In the genomic region with DNA sequence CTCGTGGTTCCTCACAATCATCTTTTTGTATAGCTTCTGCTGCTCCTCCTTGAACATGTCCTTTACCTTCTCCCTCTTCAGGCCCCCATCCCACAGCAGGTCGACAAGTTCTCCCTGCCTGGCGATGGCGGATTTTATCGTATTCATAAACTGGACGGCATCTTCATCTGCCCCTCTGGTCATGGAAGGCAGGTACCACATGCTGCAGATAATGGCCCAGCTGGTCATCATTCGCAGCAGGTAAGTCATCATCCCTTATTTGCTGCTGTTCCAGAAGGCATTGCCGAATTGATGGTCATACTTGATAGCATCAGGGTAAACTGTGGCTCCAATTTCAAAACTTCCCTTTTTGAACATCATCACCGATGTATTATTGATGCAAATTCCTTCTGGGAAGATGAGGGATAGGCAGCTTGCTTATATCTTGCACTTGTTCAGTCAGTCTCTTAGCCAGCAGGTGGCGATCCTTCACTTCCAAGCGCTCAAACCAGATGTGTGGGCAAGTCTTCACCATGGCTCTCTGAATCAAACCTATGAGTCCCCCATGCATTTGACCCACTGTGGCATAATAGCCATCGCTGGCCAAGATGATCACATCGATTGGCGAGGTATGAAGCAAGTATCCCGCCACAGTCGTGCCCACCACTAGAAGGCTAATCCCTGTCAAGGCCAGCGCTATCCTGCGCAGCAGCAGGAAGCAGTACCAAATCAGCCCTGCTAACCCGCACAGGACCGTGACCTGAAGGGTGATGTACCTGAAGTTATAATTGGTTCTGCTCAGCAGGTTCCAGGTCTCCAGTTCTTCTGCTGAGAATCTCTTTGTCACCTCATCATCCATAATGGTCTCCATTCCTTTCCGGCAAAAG, we compare ENCODE assay signal across 12 cellular contexts.
DNase-seq lines count a peak whose midpoint lies in the region; ATAC-seq, FAIRE-seq and TF ChIP-seq lines count a peak whose summit lies in the region.
"Had no signal": no experiment of that assay in that cellular context is flagged by ENCODE, and none has a peak within 500 bp of the region (broad histone marks: within the 10 kb centered on the region; RNA-seq: fewer than 3 reads in every experiment).

No MANE protein-coding gene starts in this region.

- TF ChIP-seq EP300 in HepG2 (IDR thresholded peaks at IDR 0.05; ENCODE audit: low read depth in 2 of 2, low read length in 2 of 2): no peak
- TF ChIP-seq EP300 in HepG2 (CRISPR knock-in tag; IDR thresholded peaks at IDR 0.05; ENCODE audit: borderline replicate concordance): no peak
- TF ChIP-seq EP300 in sigmoid colon (IDR thresholded peaks at IDR 0.05): no peak

- H3K27me3 Mint-ChIP-seq in CD14-positive monocyte (ENCODE audit: low read depth in 3 of 3): peaks cover 0 to 7% (median 0%) of the 10 kb centered on the region in 3 donors
- H3K27me3 Mint-ChIP-seq: IgD-negative memory B cell had no signal

- no peak overlapping the region for H3K4me2 ChIP-seq in SU-DHL-6 (ENCODE audit: low read depth, low read length, poor library complexity, severe bottlenecking)
- no peak overlapping the region for H3K4me2 ChIP-seq in HepG2 (ENCODE audit: low read depth, low read length)

- no peak overlapping the region for H3K4me3 ChIP-seq in SU-DHL-6 (ENCODE audit: insufficient read depth, low read length, poor library complexity, severe bottlenecking)
- no peak overlapping the region for H3K4me3 ChIP-seq in HepG2 (replicated peaks in 1 of 3; ENCODE audit: insufficient read depth in 1 of 3, low read depth in 2 of 3, low read length in 3 of 3)
- H3K4me3 ChIP-seq in sigmoid colon: no peak overlapping the region
- H3K4me3 ChIP-seq: body of pancreas had no signal

- no peaks in the 10 kb centered on the region for H4K20me1 ChIP-seq in SU-DHL-6 (ENCODE audit: low read depth, low read length)
- no peaks in the 10 kb centered on the region for H4K20me1 ChIP-seq in HepG2 (ENCODE audit: insufficient read depth, low read length)

- BruUV-seq in HepG2 (replicated peaks; lab: Mats Ljungman, UMichigan): no TSS peak

- CTCF ChIA-PET in HepG2 (lab: Yijun Ruan, JAX; ENCODE audit: low intra/inter-chr PET ratio, low total read pairs): interaction anchor here (1.1 kb wide), 1 partner anchor 106 kb away, joined by 3 read pairs; no protein-coding TSS in a partner anchor

- H3F3A ChIP-seq in SU-DHL-6 (ENCODE audit: insufficient read depth): no peaks in the 10 kb centered on the region

- no peaks in the 10 kb centered on the region for H3K9me3 ChIP-seq in SU-DHL-6 (ENCODE audit: insufficient read depth, low read length)
- peaks cover 67% of the 10 kb centered on the region for H3K9me3 ChIP-seq in HepG2 (ENCODE audit: low read length)
- H3K9me3 ChIP-seq in sigmoid colon: no peaks in the 10 kb centered on the region
- H3K9me3 ChIP-seq: body of pancreas had no signal

- H3K4me1 ChIP-seq in HepG2 (ENCODE audit: insufficient read depth, low read length) (no peaks in the 10 kb centered on the region), sigmoid colon (no peaks in the 10 kb centered on the region)
- H3K4me1 ChIP-seq: body of pancreas had no signal

- H3K9me2 ChIP-seq in SU-DHL-6 (replicated peaks; ENCODE audit: insufficient read depth, low read length): no peaks in the 10 kb centered on the region

- FAIRE-seq in HepG2 (lab: Jason Lieb, UNC): peak; percentile 67

- intact Hi-C loops in HepG2 (cut with micrococcal nuclease; ENCODE audit: unreplicated experiment): loop anchor here (1.0 kb wide), 1 partner anchor 107 kb away; no protein-coding TSS in a partner anchor
- intact Hi-C loops in CD14-positive monocyte (cut with micrococcal nuclease): no loop called here
- intact Hi-C loops in sigmoid colon (cut with DNase I): no loop called here

- POLR2A ChIA-PET in HepG2 (lab: Yijun Ruan, JAX): no interaction called here

- H3K79me2 ChIP-seq in SU-DHL-6 (ENCODE audit: insufficient read depth, low read length) (no peaks in the 10 kb centered on the region), HepG2 (ENCODE audit: insufficient read depth, low read length) (no peaks in the 10 kb centered on the region)

- no peak overlapping the region for H2AFZ ChIP-seq in SU-DHL-6 (ENCODE audit: low read depth, low read length, severe bottlenecking)
- no peak overlapping the region for H2AFZ ChIP-seq in HepG2 (ENCODE audit: low read length)

- no peak overlapping the region for H3K4me3 Mint-ChIP-seq in CD14-positive monocyte
- H3K4me3 Mint-ChIP-seq: IgD-negative memory B cell had no signal

- no peaks in the 10 kb centered on the region for H3K4me1 Mint-ChIP-seq in CD14-positive monocyte
- H3K4me1 Mint-ChIP-seq: IgD-negative memory B cell had no signal

- TF ChIP-seq CTCF in LNCAP (IDR thresholded peaks at IDR 0.05) (peak; percentile 84), SU-DHL-6 (IDR thresholded peaks at IDR 0.05; ENCODE audit: insufficient read depth, low read length, poor library complexity, severe bottlenecking) (peak; percentile 18), HepG2 (CRISPR knock-in tag; IDR thresholded peaks at IDR 0.05) (peak; percentile 75), CD14-positive monocyte (IDR thresholded peaks at IDR 0.05) (no peak), sigmoid colon (IDR thresholded peaks at IDR 0.05) (no peak)

- H3K9ac ChIP-seq in SU-DHL-6 (ENCODE audit: low read length): no peak overlapping the region
- no peak overlapping the region for H3K9ac ChIP-seq in HepG2 (ENCODE audit: insufficient read depth, low read depth, low read length)

- H3K36me3 Mint-ChIP-seq in CD14-positive monocyte: no peaks in the 10 kb centered on the region
- H3K36me3 Mint-ChIP-seq: IgD-negative memory B cell had no signal

- in situ Hi-C loops in HepG2 (cut with HindIII; ENCODE audit: extremely low pct_ligation_motif_present, low pct_unique_long_range_greater_than_20kb): no loop called here

- WGBS in HepG2 (ENCODE audit: low lambda C conversion rate): 27% methylated on average over 21 of the region's 21 CpGs
- 83 to 85% methylated on average over 21 of the region's 21 CpGs for WGBS in sigmoid colon, 2 donors

- no peak for TF ChIP-seq POLR2A in HepG2 (IDR thresholded peaks at IDR 0.05; ENCODE audit: insufficient read depth in 1 of 2, low read depth in 2 of 2, low read length in 2 of 2)
- TF ChIP-seq POLR2A in sigmoid colon (IDR thresholded peaks at IDR 0.05): no peak

- no peaks in the 10 kb centered on the region for H3K27me3 ChIP-seq in SU-DHL-6 (ENCODE audit: low read length)
- H3K27me3 ChIP-seq in HepG2 (ENCODE audit: control insufficient read depth in 1 of 2, insufficient read depth in 2 of 2, low read length in 2 of 2): no peaks in the 10 kb centered on the region
- H3K27me3 ChIP-seq in sigmoid colon: no peaks in the 10 kb centered on the region
- H3K27me3 ChIP-seq: body of pancreas had no signal

- ATAC-seq in HepG2 (peak; percentile 97), HG02571 (IDR thresholded peaks at IDR 0.05; ENCODE audit: unreplicated experiment) (no peak)
- ATAC-seq: body of pancreas had no signal

- peak overlapping the region in 1 of 7 donors; percentile 38 for H3K27ac Mint-ChIP-seq in CD14-positive monocyte
- H3K27ac Mint-ChIP-seq: IgD-negative memory B cell had no signal

- no peak for TF ChIP-seq RAD21 in HepG2 (CRISPR knock-in tag; IDR thresholded peaks at IDR 0.05)

- peaks cover 0 to 4% (median 0%) of the 10 kb centered on the region in 7 donors for H3K9me3 Mint-ChIP-seq in CD14-positive monocyte

- no peak overlapping the region for H3K27ac ChIP-seq in SU-DHL-6 (ENCODE audit: low read depth, low read length)
- H3K27ac ChIP-seq in HepG2 (ENCODE audit: extremely low read length, insufficient read depth, low read length): no peak overlapping the region
- H3K27ac ChIP-seq in sigmoid colon: no peak overlapping the region
- H3K27ac ChIP-seq: body of pancreas had no signal

- DNase-seq in ELR (ENCODE audit: low read depth) (peak; percentile 1), HepG2 (ENCODE audit: low spot score) (peak; percentile 53), CD14-positive monocyte (ENCODE audit: low spot score) (no peak), sigmoid colon (no peak), OCI-M2 (lab: John Stamatoyannopoulos, UW; ENCODE audit: unreplicated experiment) (no peak)
- DNase-seq: activated CD4-positive, CD25-positive, alpha-beta regulatory T cell treated with anti-CD3 and anti-CD28 coated beads, Interleukin-2, amount 50 U/mL, for 72 hours; HCEC 1CT had no signal

- H3K36me3 ChIP-seq in SU-DHL-6 (ENCODE audit: low read length) (no peaks in the 10 kb centered on the region), HepG2 (replicated peaks in 1 of 2; ENCODE audit: control insufficient read depth in 1 of 2, insufficient read depth in 2 of 2, low read length in 2 of 2) (no peaks in the 10 kb centered on the region), sigmoid colon (no peaks in the 10 kb centered on the region)

TF ChIP-seq in HepG2, 621 proteins besides CTCF, POLR2A, EP300 and RAD21 (continues in another document):
- no peak for TF ChIP-seq MED8 (CRISPR knock-in tag; IDR thresholded peaks at IDR 0.05; ENCODE audit: insufficient replicate concordance)
- TF ChIP-seq, protein P1, sequence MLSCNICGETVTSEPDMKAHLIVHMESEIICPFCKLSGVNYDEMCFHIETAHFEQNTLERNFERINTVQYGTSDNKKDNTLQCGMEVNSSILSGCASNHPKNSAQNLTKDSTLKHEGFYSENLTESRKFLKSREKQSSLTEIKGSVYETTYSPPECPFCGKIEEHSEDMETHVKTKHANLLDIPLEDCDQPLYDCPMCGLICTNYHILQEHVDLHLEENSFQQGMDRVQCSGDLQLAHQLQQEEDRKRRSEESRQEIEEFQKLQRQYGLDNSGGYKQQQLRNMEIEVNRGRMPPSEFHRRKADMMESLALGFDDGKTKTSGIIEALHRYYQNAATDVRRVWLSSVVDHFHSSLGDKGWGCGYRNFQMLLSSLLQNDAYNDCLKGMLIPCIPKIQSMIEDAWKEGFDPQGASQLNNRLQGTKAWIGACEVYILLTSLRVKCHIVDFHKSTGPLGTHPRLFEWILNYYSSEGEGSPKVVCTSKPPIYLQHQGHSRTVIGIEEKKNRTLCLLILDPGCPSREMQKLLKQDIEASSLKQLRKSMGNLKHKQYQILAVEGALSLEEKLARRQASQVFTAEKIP (CRISPR knock-in tag; IDR thresholded peaks at IDR 0.05; ENCODE audit: borderline replicate concordance): peak; percentile 79; the same call in 1 of the 2 replicates
- TF ChIP-seq ZNF572 (CRISPR knock-in tag; IDR thresholded peaks at IDR 0.05): no peak
- 0 out of 2 replicates have a peak, but pooled peaks have one; percentile 34 for TF ChIP-seq KLF12 (CRISPR knock-in tag; IDR thresholded peaks at IDR 0.05; ENCODE audit: borderline replicate concordance)
- 0 out of 2 replicates have a peak, but pooled peaks have one; percentile 75 for TF ChIP-seq SCMH1 (CRISPR knock-in tag; IDR thresholded peaks at IDR 0.05; ENCODE audit: borderline replicate concordance)
- 0 out of 2 replicates have a peak, but pooled peaks have one; percentile 21 for TF ChIP-seq ZNF737 (CRISPR knock-in tag; IDR thresholded peaks at IDR 0.05; ENCODE audit: borderline replicate concordance)
- TF ChIP-seq ZNF773 (CRISPR knock-in tag; IDR thresholded peaks at IDR 0.05; ENCODE audit: borderline replicate concordance): 0 out of 2 replicates have a peak, but pooled peaks have one; percentile 12
- TF ChIP-seq ZNF251 (CRISPR knock-in tag; IDR thresholded peaks at IDR 0.05): 0 out of 2 replicates have a peak, but pooled peaks have one; percentile 77
- TF ChIP-seq RBFOX2 (IDR thresholded peaks at IDR 0.05; ENCODE audit: low read depth, low read length): no peak
- peak; percentile 55; the same call in 1 of the 2 replicates for TF ChIP-seq SMC3 (IDR thresholded peaks at IDR 0.05; ENCODE audit: low read length)

Comparison
In these comparisons a context has a peak if more than half of its experiments do, and no peak if none do; other contexts are left out.
1. DNase-seq: peak in ELR (single experiment) and HepG2 (single experiment); none in CD14-positive monocyte (single experiment), sigmoid colon (single experiment) and OCI-M2 (single experiment).
2. CTCF ChIP-seq: peak in LNCAP (single experiment), SU-DHL-6 (single experiment) and HepG2 (single experiment); none in CD14-positive monocyte (single experiment) and sigmoid colon (0 of 4).